8 cellular contexts compared by ENCODE assay signal in genomic region chr5:58886315-58887207, GRCh38.
DNase-seq lines count a peak whose midpoint lies in the region; ATAC-seq lines count a peak whose summit lies in the region.

No MANE protein-coding gene starts in this region.

- H3K9me3 ChIP-seq in NT2/D1 (ENCODE audit: insufficient read depth, low read length): no peaks in the 10 kb centered on the region

- no peak overlapping the region for H3K4me3 ChIP-seq in NT2/D1 (ENCODE audit: insufficient read length, low read depth)

- no peaks in the 10 kb centered on the region for H3K27me3 ChIP-seq in NT2/D1 (ENCODE audit: insufficient read depth, insufficient read length)

- peaks cover 19 to 20% of the 10 kb centered on the region in 2 donors for H3K27me3 Mint-ChIP-seq in natural killer cell treated with Interleukin-12 subunit alpha and Interleukin-12 subunit beta and Interleukin-15 and Interleukin-18, amount 100 ng/mL, for 72 hours
- peaks cover 37% of the 10 kb centered on the region for H3K27me3 Mint-ChIP-seq in stimulated activated memory B cell treated with anti-CD40 and anti-IgM and Interleukin-4, amounts not matched to agents 10 μg/mL and 1 μg/mL and 100 μg/mL, for 72 hours

- peaks cover 11 to 36% of the 10 kb centered on the region in 2 donors for H3K4me1 Mint-ChIP-seq in natural killer cell treated with Interleukin-12 subunit alpha and Interleukin-12 subunit beta and Interleukin-15 and Interleukin-18, amount 100 ng/mL, for 72 hours (ENCODE audit: low read depth in 2 of 2)
- peaks cover 13% of the 10 kb centered on the region for H3K4me1 Mint-ChIP-seq in stimulated activated memory B cell treated with anti-CD40 and anti-IgM and Interleukin-4, amounts not matched to agents 10 μg/mL and 1 μg/mL and 100 μg/mL, for 72 hours

- DNase-seq in COLO829 (ENCODE audit: low spot score) (peak; percentile 27), NT2/D1 (ENCODE audit: low read depth, low spot score) (peak; percentile 23)
- DNase-seq in activated CD8-positive, alpha-beta memory T cell treated with anti-CD3 and anti-CD28 coated beads, Interleukin-2, amount 50 U/mL, for 48 hours: peak; percentile 82
- DNase-seq in natural killer cell treated with Interleukin-12 subunit alpha and Interleukin-12 subunit beta and Interleukin-15 and Interleukin-18, amount 100 ng/mL, for 72 hours (ENCODE audit: low spot score): peak; percentile 74

- H3K4me1 ChIP-seq in NT2/D1 (ENCODE audit: insufficient read depth, insufficient read length): no peaks in the 10 kb centered on the region

- H3K36me3 ChIP-seq in NT2/D1 (ENCODE audit: insufficient read depth, insufficient read length, low read length): no peaks in the 10 kb centered on the region

- peak overlapping the region; percentile 61 to 70 for H3K27ac Mint-ChIP-seq in natural killer cell treated with Interleukin-12 subunit alpha and Interleukin-12 subunit beta and Interleukin-15 and Interleukin-18, amount 100 ng/mL, for 72 hours
- H3K27ac Mint-ChIP-seq in stimulated activated memory B cell treated with anti-CD40 and anti-IgM and Interleukin-4, amounts not matched to agents 10 μg/mL and 1 μg/mL and 100 μg/mL, for 72 hours: no peak overlapping the region

- ATAC-seq in GM19438 (IDR thresholded peaks at IDR 0.05; ENCODE audit: low read depth, unreplicated experiment) (peak; percentile 67), HG03460 (IDR thresholded peaks at IDR 0.05; ENCODE audit: unreplicated experiment) (peak; percentile 61), esophagus mucosa (peak; percentile 82)
- ATAC-seq in natural killer cell treated with Interleukin-12 subunit alpha and Interleukin-12 subunit beta and Interleukin-15 and Interleukin-18, amount 100 ng/mL, for 72 hours: peak; percentile 78 to 85
- peak; percentile 74 for ATAC-seq in stimulated activated memory B cell treated with anti-CD40 and anti-IgM and Interleukin-4, amounts not matched to agents 10 μg/mL and 1 μg/mL and 100 μg/mL, for 72 hours

- H3K9ac ChIP-seq in NT2/D1 (ENCODE audit: insufficient read length, low read depth): no peak overlapping the region

- H3K4me3 Mint-ChIP-seq in natural killer cell treated with Interleukin-12 subunit alpha and Interleukin-12 subunit beta and Interleukin-15 and Interleukin-18, amount 100 ng/mL, for 72 hours: peak overlapping the region; percentile 26
- H3K4me3 Mint-ChIP-seq in stimulated activated memory B cell treated with anti-CD40 and anti-IgM and Interleukin-4, amounts not matched to agents 10 μg/mL and 1 μg/mL and 100 μg/mL, for 72 hours: no peak overlapping the region

- H3K9me3 Mint-ChIP-seq in natural killer cell treated with Interleukin-12 subunit alpha and Interleukin-12 subunit beta and Interleukin-15 and Interleukin-18, amount 100 ng/mL, for 72 hours: no peaks in the 10 kb centered on the region
- H3K9me3 Mint-ChIP-seq in stimulated activated memory B cell treated with anti-CD40 and anti-IgM and Interleukin-4, amounts not matched to agents 10 μg/mL and 1 μg/mL and 100 μg/mL, for 72 hours: peaks cover 5% of the 10 kb centered on the region

- H3K36me3 Mint-ChIP-seq in natural killer cell treated with Interleukin-12 subunit alpha and Interleukin-12 subunit beta and Interleukin-15 and Interleukin-18, amount 100 ng/mL, for 72 hours: no peaks in the 10 kb centered on the region
- no peaks in the 10 kb centered on the region for H3K36me3 Mint-ChIP-seq in stimulated activated memory B cell treated with anti-CD40 and anti-IgM and Interleukin-4, amounts not matched to agents 10 μg/mL and 1 μg/mL and 100 μg/mL, for 72 hours

Comparison
In these comparisons a context has a peak if more than half of its experiments do, and no peak if none do; other contexts are left out.
1. DNase-seq: peak in every context shown above with its lines; median percentile 82 in activated CD8-positive, alpha-beta memory T cell treated with anti-CD3 and anti-CD28 coated beads, Interleukin-2, amount 50 U/mL, for 48 hours; 74 in natural killer cell treated with Interleukin-12 subunit alpha and Interleukin-12 subunit beta and Interleukin-15 and Interleukin-18, amount 100 ng/mL, for 72 hours; 27 in COLO829; 23 in NT2/D1.